ENCODE assay signal across 1 cellular context in genomic region chr11:130649749-130650275, GRCh38.
TF ChIP-seq lines count a peak whose summit lies in the region.

No MANE protein-coding gene starts in this region.

TF ChIP-seq in IMR-90, 13 proteins besides CTCF, POLR2A, EP300 and RAD21 (continued from another document):
- TF ChIP-seq MAFK (IDR thresholded peaks at IDR 0.05; ENCODE audit: low read depth, low read length) (no peak), CEBPB (IDR thresholded peaks at IDR 0.05; ENCODE audit: low read depth, low read length) (no peak), FOS (IDR thresholded peaks at IDR 0.05; ENCODE audit: low read depth, low read length) (no peak), BHLHE40 (IDR thresholded peaks at IDR 0.05; ENCODE audit: low read depth, low read length) (no peak), CHD1 (IDR thresholded peaks at IDR 0.05; ENCODE audit: low read depth, low read length) (no peak), SMC3 (IDR thresholded peaks at IDR 0.05; ENCODE audit: low read depth, low read length) (no peak)
